ENCODE assay signal across 9 cellular contexts in genomic region chr10:124992462-124993344, GRCh38. TPM values are rescaled to one million over a fixed set of nuclear protein-coding genes. Genes with fewer than 3 reads are reported as not detected.
DNase-seq lines count a peak whose midpoint lies in the region; ATAC-seq, FAIRE-seq and TF ChIP-seq lines count a peak whose summit lies in the region.
"Had no signal": no experiment of that assay in that cellular context is flagged by ENCODE, and none has a peak within 500 bp of the region (broad histone marks: within the 10 kb centered on the region; RNA-seq: fewer than 3 reads in every experiment).

No MANE protein-coding gene starts in this region.

- no peak overlapping the region for H3K9ac ChIP-seq in K562 (ENCODE audit: insufficient read depth in 1 of 2, low read depth in 2 of 2, low read length in 2 of 2)
- H3K9ac ChIP-seq: BLaER1 had no signal

- H2AFZ ChIP-seq in GM23338 (no peak overlapping the region), K562 (ENCODE audit: low read depth, low read length) (no peak overlapping the region)

- in situ Hi-C loops in K562 (cut with MboI): no loop called here

- H3K9me1 ChIP-seq in K562 (ENCODE audit: control insufficient read depth, insufficient read depth, low read length): no peaks in the 10 kb centered on the region

- H3K27me3 ChIP-seq in GM23338 (ENCODE audit: insufficient read depth) (no peaks in the 10 kb centered on the region), K562 (ENCODE audit: control insufficient read depth in 2 of 2, insufficient read depth in 2 of 2, low read length in 2 of 2) (no peaks in the 10 kb centered on the region), spleen (replicated peaks in 1 of 7) (no peaks in the 10 kb centered on the region)
- H3K27me3 ChIP-seq: BLaER1 had no signal

- peak; percentile 68 for ATAC-seq in GM23338
- ATAC-seq in K562: no peak
- ATAC-seq in GM21381 (IDR thresholded peaks at IDR 0.05; ENCODE audit: unreplicated experiment): no peak

- H3K4me1 Mint-ChIP-seq in GM23338 (peaks cover 2% of the 10 kb centered on the region; the same call in 1 of the 3 replicates), immature natural killer cell (no peaks in the 10 kb centered on the region)

- no CpG with 5 or more reads among the region's 20 CpGs for WGBS in K562 (ENCODE audit: insufficient coverage, low coverage, missing lambda C conversion rate)
- WGBS in spleen, 5 donors: 68 to 78% (median 75%) methylated on average over 20 of the region's 20 CpGs

- H3F3A ChIP-seq in GM23338 (replicated peaks; ENCODE audit: low read depth): peaks cover 56% of the 10 kb centered on the region

- no peak for TF ChIP-seq EP300 in K562 (IDR thresholded peaks at IDR 0.05; ENCODE audit: low read length)

- H3K4me3 Mint-ChIP-seq in GM23338 (no peak overlapping the region), immature natural killer cell (peak overlapping the region in 1 of 5 donors; percentile 27)

- H3K36me3 Mint-ChIP-seq in GM23338 (ENCODE audit: low read depth) (peaks cover 97% of the 10 kb centered on the region), immature natural killer cell (peaks cover 5 to 43% (median 19%) of the 10 kb centered on the region in 3 donors)

- FAIRE-seq in K562 (lab: Jason Lieb, UNC): peak; percentile 82

- no peak for TF ChIP-seq POLR2A in K562 (conservative IDR thresholded peaks at IDR 0.05)
- no peak for TF ChIP-seq POLR2A in spleen (IDR thresholded peaks at IDR 0.05)

- H3K27ac Mint-ChIP-seq in GM23338 (peak overlapping the region; percentile 75), immature natural killer cell (peak overlapping the region; percentile 31 to 85 (median 75))

- CTCF ChIA-PET in K562 (lab: Yijun Ruan, JAX; ENCODE audit: low intra/inter-chr PET ratio): no interaction called here

- H3K36me3 ChIP-seq in GM23338 (ENCODE audit: insufficient read depth) (peaks cover 50% of the 10 kb centered on the region), K562 (ENCODE audit: control insufficient read depth, insufficient read depth, low read length) (no peaks in the 10 kb centered on the region), spleen (peaks cover 0 to 100% (median 49%) of the 10 kb centered on the region in 6 donors)

- H3K4me1 ChIP-seq in GM23338 (ENCODE audit: insufficient read depth) (no peaks in the 10 kb centered on the region; the same call in 1 of the 2 replicates), K562 (replicated peaks in 1 of 2; ENCODE audit: control insufficient read depth in 2 of 2, insufficient read depth in 2 of 2, low read length in 2 of 2) (no peaks in the 10 kb centered on the region), spleen (peaks cover 0 to 13% (median 4%) of the 10 kb centered on the region in 6 donors)

- H3K9me3 Mint-ChIP-seq in GM23338 (no peaks in the 10 kb centered on the region; the same call in 2 of the 3 replicates), immature natural killer cell (no peaks in the 10 kb centered on the region)

- POLR2A ChIA-PET in K562 (lab: Yijun Ruan, JAX): no interaction called here

- H3K9me3 ChIP-seq in K562 (replicated peaks; ENCODE audit: control insufficient read depth, insufficient read depth, low read depth, low read length) (no peaks in the 10 kb centered on the region), spleen (no peaks in the 10 kb centered on the region)
- H3K9me3 ChIP-seq: BLaER1 had no signal

- no peaks in the 10 kb centered on the region for H3K9me2 ChIP-seq in GM23338 (ENCODE audit: insufficient read depth)

- TF ChIP-seq RAD21 in K562 (CRISPR knock-in tag; conservative IDR thresholded peaks at IDR 0.05 in 1 of 2, IDR thresholded peaks at IDR 0.05 in 1 of 2): no peak

- H3K4me3 ChIP-seq in GM23338 (no peak overlapping the region), K562 (no peak overlapping the region), spleen (no peak overlapping the region)
- H3K4me3 ChIP-seq: BLaER1 had no signal

- H4K20me1 ChIP-seq in GM23338 (replicated peaks; ENCODE audit: insufficient read depth) (peaks cover 43% of the 10 kb centered on the region), K562 (replicated peaks; ENCODE audit: control insufficient read depth, insufficient read depth, low read length) (no peaks in the 10 kb centered on the region)

- peaks cover 61% of the 10 kb centered on the region for H3K27me3 Mint-ChIP-seq in GM23338 (ENCODE audit: insufficient read depth, low read depth, poor library complexity)
- H3K27me3 Mint-ChIP-seq in immature natural killer cell (ENCODE audit: low read depth in 3 of 3): peaks cover 5 to 31% (median 5%) of the 10 kb centered on the region in 3 donors

- intact Hi-C loops in K562 (cut with micrococcal nuclease) (no loop called here), spleen (cut with DNase I; ENCODE audit: low total_unique reads) (no loop called here)

- H3K4me2 ChIP-seq in GM23338: no peak overlapping the region
- H3K4me2 ChIP-seq in K562 (ENCODE audit: insufficient read depth, low read length): no peak overlapping the region
- H3K4me2 ChIP-seq: BLaER1 had no signal

- H3K79me2 ChIP-seq in GM23338 (replicated peaks; ENCODE audit: insufficient read depth) (peaks cover 5% of the 10 kb centered on the region; the same call in 1 of the 2 replicates), K562 (ENCODE audit: control insufficient read depth, insufficient read depth, low read length) (no peaks in the 10 kb centered on the region)

- H3K27ac ChIP-seq in GM23338 (ENCODE audit: low read depth) (peak overlapping the region; percentile 18; the same call in 1 of the 2 replicates), K562 (ENCODE audit: extremely low read depth, low read depth, low read length) (no peak overlapping the region), spleen (no peak overlapping the region)
- H3K27ac ChIP-seq: BLaER1 had no signal

- no TSS peak for BruUV-seq in K562 (replicated peaks; lab: Mats Ljungman, UMichigan)

- TF ChIP-seq CTCF in GM23338 (conservative IDR thresholded peaks at IDR 0.05; ENCODE audit: low read depth in 2 of 2): peak; percentile 64 to 65
- no peak for TF ChIP-seq CTCF in K562 (IDR thresholded peaks at IDR 0.05 in 2 of 3, conservative IDR thresholded peaks at IDR 0.05 in 1 of 3; ENCODE audit: insufficient read depth in 2 of 3, low read depth in 1 of 3, low read length in 3 of 3)
- TF ChIP-seq CTCF in spleen (IDR thresholded peaks at IDR 0.05 in 8 of 11, conservative IDR thresholded peaks at IDR 0.05 in 3 of 11): peak; percentile 39 to 86 (median 76)

- DNase-seq in NCI-H2107 treated with DMSO at 0.1 percent for 48 hours (lab: John Stamatoyannopoulos, UW; ENCODE audit: unreplicated experiment) (peak; percentile 20), NCI-H2107 (lab: John Stamatoyannopoulos, UW) (no peak), GM23338 (ENCODE audit: low spot score) (peak; percentile 83), NCI-H345 (lab: John Stamatoyannopoulos, UW) (peak; percentile 24), K562 (ENCODE audit: extremely low read depth in 1 of 4, low spot score in 3 of 4) (no peak), immature natural killer cell (peak; percentile 48 to 52 (median 51)), spleen (peak; percentile 82)

TF ChIP-seq in K562, 482 proteins besides CTCF, POLR2A, EP300 and RAD21:
- TF ChIP-seq HDGF (IDR thresholded peaks at IDR 0.05) (no peak), MED1 (CRISPR knock-in tag; IDR thresholded peaks at IDR 0.05; ENCODE audit: borderline replicate concordance) (no peak), ERF (CRISPR knock-in tag; IDR thresholded peaks at IDR 0.05) (no peak), RAD51 (IDR thresholded peaks at IDR 0.05; ENCODE audit: borderline replicate concordance, low read depth) (no peak), ZBTB8A (IDR thresholded peaks at IDR 0.05; ENCODE audit: partially characterized antibody) (no peak), PPARD (CRISPR knock-in tag; IDR thresholded peaks at IDR 0.05) (no peak), ELF1 (tag; IDR thresholded peaks at IDR 0.05) (no peak), STAT5B (CRISPR knock-in tag; IDR thresholded peaks at IDR 0.05) (no peak)

RNA-seq across cellular contexts. Expression of gene ZRANB1, which starts 50.8 kb away (rescaled TPM):
- total RNA-seq in GM23338 (2014; rRNA removed; shearing (Covaris generic)): 26.7 and 27.8 TPM in 2 replicates
- 2.6 and 4.2 TPM in 2 replicates for polyA plus RNA-seq in GM23338 (2016; fragmentation: Nextera tagmentation; extraction: Ambion mirVana)
- total RNA-seq in K562 (2011; cell fraction: chromatin; rRNA removed; ENCODE audit: low replicate concordance): 4.7 and 8.6 TPM in 2 replicates
- total RNA-seq in K562 (2011; cell fraction: nucleolus; rRNA removed): 2.8 and 3.8 TPM in 2 replicates
- 2.9 and 3.6 TPM in 2 replicates for total RNA-seq in K562 (2011; cell fraction: nucleoplasm; rRNA removed)
- 0.57 and 0.64 TPM in 2 replicates for total RNA-seq in K562 (2014; rRNA removed)
- total RNA-seq in K562 (2014; rRNA removed; fragmentation: Illumina TruSeq; extraction: Trizol): 1.1 and 1.2 TPM in 2 replicates
- 0.87 and 1.1 TPM in 2 replicates for total RNA-seq in K562 (2015; rRNA removed; fragmentation: Illumina TruSeq; extraction: Trizol)
- total RNA-seq in K562 (2021): 0.74 and 0.78 TPM in 2 replicates
- 0.89 and 0.97 TPM in 2 replicates for polyA plus RNA-seq in K562 (2011; rRNA removed)
- polyA plus RNA-seq in K562 (2011; cell fraction: cytosol; rRNA removed): 0.21 and 0.46 TPM in 2 replicates
- 1.1 and 1.6 TPM in 2 replicates for polyA plus RNA-seq in K562 (2011; cell fraction: nucleus; rRNA removed)
- polyA plus RNA-seq in K562 (2012): 0.31 and 0.79 TPM in 2 replicates
- 0.44 and 0.59 TPM in 2 replicates for polyA plus RNA-seq in K562 (2014; fragmentation: Illumina TruSeq; extraction: Trizol)
- under 1 TPM; 0.07 TPM for polyA plus RNA-seq in K562 (2014; fragmentation: Nextera tagmentation; extraction: Ambion mirVana)
- 0.39 and 0.52 TPM in 2 replicates for polyA plus RNA-seq in K562 (2014; rRNA removed)
- 2.5 and 3.6 TPM in 2 replicates for polyA minus RNA-seq in K562 (2011; rRNA and poly(A)+ RNA removed)
- polyA minus RNA-seq in K562 (2011; cell fraction: cytosol; rRNA and poly(A)+ RNA removed): 1.0 and 1.1 TPM in 2 replicates
- 1.2 and 2.7 TPM in 2 replicates for polyA minus RNA-seq in K562 (2011; cell fraction: nucleus; rRNA and poly(A)+ RNA removed)
- polyA plus RNA-seq in immature natural killer cell: 1 to 10 TPM; 3.8 to 7.1 (median 5.6) TPM
- total RNA-seq in spleen: 10 to 100 TPM; 16.1 to 28.8 (median 20.3) TPM
- polyA plus RNA-seq in spleen: 1 to 10 TPM; 5.0 to 8.0 (median 5.3) TPM

Comparison
In these comparisons a context has a peak if more than half of its experiments do, and no peak if none do; other contexts are left out.
1. DNase-seq: peak in NCI-H2107 treated with DMSO at 0.1 percent for 48 hours (single experiment), GM23338 (single experiment), NCI-H345 (single experiment), immature natural killer cell (3 of 3) and spleen (single experiment); none in NCI-H2107 (single experiment) and K562 (0 of 4).
2. CTCF ChIP-seq: peak in GM23338 (2 of 2) and spleen (11 of 11); none in K562 (0 of 3).